28 cellular contexts compared by ENCODE assay signal in genomic region chr1:201355471-201355870, GRCh38. TPM values are rescaled to one million over a fixed set of nuclear protein-coding genes. Genes with fewer than 3 reads are reported as not detected.
"Had no signal": no experiment of that assay in that cellular context is flagged by ENCODE, and none has a peak within 500 bp of the region (broad histone marks: within the 10 kb centered on the region; RNA-seq: fewer than 3 reads in every experiment).

No MANE protein-coding gene starts in this region.

- H3K27ac ChIP-seq: breast epithelium, coronary artery, esophagus muscularis mucosa, hepatocyte, neutrophil, ovary, prostate gland, tibial nerve had no signal

- H3K27me3 ChIP-seq: breast epithelium, hepatocyte, ovary, tibial nerve had no signal

- H3K9me3 ChIP-seq: breast epithelium, esophagus muscularis mucosa, neutrophil, ovary, prostate gland, SK-N-SH, tibial nerve had no signal

- ATAC-seq: activated naive CD8-positive, alpha-beta T cell treated with anti-CD3 and anti-CD28 coated beads, Interleukin-2, amount 50 U/mL, for 24 hours; effector memory CD8-positive, alpha-beta T cell; left colon; natural killer cell treated with Interleukin-12 subunit alpha and Interleukin-12 subunit beta and Interleukin-15 and Interleukin-18, amount 100 ng/mL, for 72 hours; WTC11 had no signal

- H3K36me3 ChIP-seq: breast epithelium, neutrophil, ovary, prostate gland, tibial nerve had no signal

- H3K4me3 ChIP-seq: breast epithelium, coronary artery, esophagus muscularis mucosa, hepatocyte, ovary, prostate gland, tibial nerve had no signal

- DNase-seq: activated CD4-positive, alpha-beta memory T cell treated with anti-CD3 and anti-CD28 coated beads, Interleukin-2, amount 10 ng/mL, durations not matched to agents 7 days and 5 days; activated CD4-positive, alpha-beta T cell treated with anti-CD3 and anti-CD28 coated beads for 1 hour; activated CD4-positive, alpha-beta T cell treated with anti-CD3 and anti-CD28 coated beads, Interleukin-2, amount 10 ng/mL, durations not matched to agents 7 days and 5 days; activated CD8-positive, alpha-beta memory T cell treated with anti-CD3 and anti-CD28 coated beads, Interleukin-2, amount 50 U/mL, for 48 hours; activated gamma-delta T cell; activated naive CD8-positive, alpha-beta T cell treated with anti-CD3 and anti-CD28 coated beads, Interleukin-2, amount 50 U/mL, for 24 hours; activated T-cell treated with anti-CD3 and anti-CD28 coated beads, Interleukin-2, amount 50 U/mL, for 24 hours; amygdala; effector memory CD8-positive, alpha-beta T cell; islet precursor cell; left colon; SK-N-SH; stimulated activated naive CD4-positive, alpha-beta T cell treated with Interleukin-2 at 50 U/mL for 16 hours; SW 1271; T1000 had no signal

- H3K4me1 ChIP-seq: breast epithelium, prostate gland, tibial nerve had no signal

RNA-seq across cellular contexts. Expression of gene TNNT2, which starts 22.0 kb away (rescaled TPM):
- total RNA-seq: activated CD4-positive, alpha-beta memory T cell treated with anti-CD3 and anti-CD28 coated beads, Interleukin-2, amount 10 ng/mL, durations not matched to agents 7 days and 5 days; activated CD4-positive, alpha-beta T cell treated with anti-CD3 and anti-CD28 coated beads, Interleukin-2, amount 10 ng/mL, durations not matched to agents 7 days and 5 days; endothelial cell of umbilical vein; frontal cortex; natural killer cell treated with Interleukin-12 subunit alpha and Interleukin-12 subunit beta and Interleukin-15 and Interleukin-18, amount 100 ng/mL, for 72 hours had no signal
- polyA plus RNA-seq: endothelial cell of umbilical vein had no signal

RNA-seq across cellular contexts. Expression of gene LAD1, which starts 43.7 kb away (rescaled TPM):
- total RNA-seq: activated CD4-positive, alpha-beta memory T cell treated with anti-CD3 and anti-CD28 coated beads, Interleukin-2, amount 10 ng/mL, durations not matched to agents 7 days and 5 days; activated CD4-positive, alpha-beta T cell treated with anti-CD3 and anti-CD28 coated beads, Interleukin-2, amount 10 ng/mL, durations not matched to agents 7 days and 5 days; endothelial cell of umbilical vein; frontal cortex; natural killer cell treated with Interleukin-12 subunit alpha and Interleukin-12 subunit beta and Interleukin-15 and Interleukin-18, amount 100 ng/mL, for 72 hours; temporal lobe; tibial nerve had no signal
- polyA plus RNA-seq: endothelial cell of umbilical vein, SK-N-SH had no signal
